Comparison of ENCODE assay signal across 23 cellular contexts in the genomic region with DNA sequence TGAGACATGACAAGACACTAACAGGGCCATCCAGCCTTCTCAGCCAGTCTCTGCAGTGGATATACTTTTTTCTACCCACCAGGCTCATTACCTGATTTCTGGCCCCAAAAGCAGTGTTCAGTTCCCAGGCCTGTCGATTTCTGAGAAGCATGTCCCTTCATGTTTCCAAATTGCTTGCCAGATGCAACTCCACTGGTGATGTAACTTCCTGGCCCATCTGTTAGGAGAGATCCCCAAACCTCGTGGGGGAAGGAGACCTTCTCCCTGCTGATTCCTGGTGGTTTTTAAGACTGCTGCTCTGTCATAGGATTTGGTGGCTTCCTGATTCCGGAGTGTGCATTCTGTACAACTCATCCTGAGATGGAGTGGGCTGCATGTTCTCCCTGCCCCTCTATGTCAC. TPM values are rescaled to one million over a fixed set of nuclear protein-coding genes. Genes with fewer than 3 reads are reported as not detected.
DNase-seq lines count a peak whose midpoint lies in the region; TF ChIP-seq lines count a peak whose summit lies in the region.
"Had no signal": no experiment of that assay in that cellular context is flagged by ENCODE, and none has a peak within 500 bp of the region (broad histone marks: within the 10 kb centered on the region; RNA-seq: fewer than 3 reads in every experiment).

No MANE protein-coding gene starts in this region.

- H3K27ac ChIP-seq in breast epithelium (peak overlapping the region in 1 of 2 donors; percentile 43), esophagus squamous epithelium (peak overlapping the region in 3 of 4 donors; percentile 11 to 37 (median 35)), neutrophil (peak overlapping the region; percentile 41), endodermal cell (ENCODE audit: low read depth, low read length) (no peak overlapping the region), mesendoderm (ENCODE audit: low read depth, low read length) (no peak overlapping the region)
- H3K27ac ChIP-seq: coronary artery, thoracic aorta, VCaP had no signal

- H3K4me1 Mint-ChIP-seq in MCF 10A (ENCODE audit: insufficient read depth, unreplicated experiment) (peaks cover 25% of the 10 kb centered on the region), endodermal cell (peaks cover 6% of the 10 kb centered on the region)
- H3K4me1 Mint-ChIP-seq: CD4-positive, CD25-positive, alpha-beta regulatory T cell had no signal

- H4K5ac ChIP-seq in mesendoderm (ENCODE audit: low read length) = no peak overlapping the region

- no peak overlapping the region for H3K4ac ChIP-seq in mesendoderm (ENCODE audit: low read depth, low read length)

- H3K4me1 ChIP-seq in breast epithelium (peaks cover 0 to 5% of the 10 kb centered on the region in 2 donors), esophagus squamous epithelium (peaks cover 14 to 48% (median 23%) of the 10 kb centered on the region in 3 donors), neutrophil (ENCODE audit: control insufficient read depth in 1 of 2, insufficient read depth in 1 of 2, low read depth in 1 of 2, low read length in 1 of 2) (peaks cover 5 to 6% of the 10 kb centered on the region in 2 experiments), endodermal cell (ENCODE audit: control insufficient read depth, insufficient read depth, low read length) (no peaks in the 10 kb centered on the region), mesendoderm (ENCODE audit: control insufficient read depth, low read depth, low read length) (no peaks in the 10 kb centered on the region)

- H3K4me2 ChIP-seq in mesendoderm (ENCODE audit: low read length) = no peak overlapping the region

- no peak overlapping the region for H4K8ac ChIP-seq in mesendoderm (ENCODE audit: low read depth, low read length)

- no peaks in the 10 kb centered on the region for H3K79me2 ChIP-seq in mesendoderm (ENCODE audit: control insufficient read depth, insufficient read depth, low read length)

- H3K9me3 Mint-ChIP-seq in MCF 10A (ENCODE audit: unreplicated experiment) (no peaks in the 10 kb centered on the region), endodermal cell (no peaks in the 10 kb centered on the region)
- H3K9me3 Mint-ChIP-seq: activated naive CD4-positive, alpha-beta T cell treated with anti-CD3 and anti-CD28 coated beads, Interleukin-2, amount 50 U/mL, for 72 hours; CD4-positive, CD25-positive, alpha-beta regulatory T cell; IgD-negative memory B cell; T-cell had no signal

- intact Hi-C loops in MCF 10A (cut with micrococcal nuclease) = no loop called here
- intact Hi-C loops in breast epithelium (cut with DNase I; ENCODE audit: low total_unique reads) = no loop called here
- intact Hi-C loops in esophagus squamous epithelium (cut with DNase I) = no loop called here

- no TSS peak for BruUV-seq in MCF 10A (replicated peaks; lab: Mats Ljungman, UMichigan)

- TF ChIP-seq CTCF in MCF 10A (IDR thresholded peaks at IDR 0.05; ENCODE audit: unreplicated experiment) (no peak), breast epithelium (IDR thresholded peaks at IDR 0.05) (no peak), esophagus squamous epithelium (IDR thresholded peaks at IDR 0.05) (no peak), neutrophil (IDR thresholded peaks at IDR 0.05) (no peak), endodermal cell (conservative IDR thresholded peaks at IDR 0.05) (no peak)

- H3K4me3 ChIP-seq in breast epithelium (no peak overlapping the region), esophagus squamous epithelium (no peak overlapping the region), neutrophil (ENCODE audit: low read depth in 1 of 2, low read length in 1 of 2) (no peak overlapping the region), endodermal cell (ENCODE audit: low read length) (no peak overlapping the region), mesendoderm (ENCODE audit: low read length) (no peak overlapping the region)
- H3K4me3 ChIP-seq: coronary artery, thoracic aorta had no signal

- no peak overlapping the region for H3K56ac ChIP-seq in mesendoderm (ENCODE audit: low read length)

- no peak overlapping the region for H2BK120ac ChIP-seq in mesendoderm (ENCODE audit: low read depth, low read length)

- no peak overlapping the region for H2AK5ac ChIP-seq in mesendoderm (ENCODE audit: low read length)

- CTCF ChIA-PET in MCF 10A (lab: Yijun Ruan, JAX) = interaction anchor here (0.8 kb wide), 1 partner anchor 13 kb away, joined by 3 read pairs; no protein-coding TSS in a partner anchor

- H3K27me3 ChIP-seq in breast epithelium (no peaks in the 10 kb centered on the region), esophagus squamous epithelium (no peaks in the 10 kb centered on the region), neutrophil (no peaks in the 10 kb centered on the region), endodermal cell (ENCODE audit: control insufficient read depth, insufficient read depth, low read length, poor library complexity, severe bottlenecking) (no peaks in the 10 kb centered on the region), mesendoderm (ENCODE audit: insufficient read depth, low read length, poor library complexity) (no peaks in the 10 kb centered on the region)

- WGBS in esophagus squamous epithelium, 2 donors = 26 to 42% methylated on average over 3 of the region's 3 CpGs
- 93 to 97% methylated on average over 3 of the region's 3 CpGs for WGBS in endodermal cell (ENCODE audit: insufficient coverage in 1 of 2, insufficient read length in 1 of 2), 2 experiments
- no CpG with 5 or more reads among the region's 3 CpGs for WGBS in mesendoderm (ENCODE audit: extremely low coverage, insufficient coverage, low lambda C conversion rate)

- H3K9ac ChIP-seq in endodermal cell (ENCODE audit: extremely low read depth, low read length, poor library complexity, severe bottlenecking) (no peak overlapping the region), mesendoderm (ENCODE audit: low read length) (no peak overlapping the region)

- TF ChIP-seq POLR2A in breast epithelium (IDR thresholded peaks at IDR 0.05) (no peak), esophagus squamous epithelium (IDR thresholded peaks at IDR 0.05) (no peak)

- H3K23ac ChIP-seq in mesendoderm (ENCODE audit: low read length) = no peak overlapping the region

- POLR2A ChIA-PET in MCF 10A (lab: Yijun Ruan, JAX) = interaction anchor here (0.7 to 1.9 kb wide), 2 partner anchors 10 to 153 kb away, joined by 3 to 6 read pairs; no protein-coding TSS in a partner anchor

- H3K27me3 Mint-ChIP-seq in MCF 10A (ENCODE audit: insufficient read depth, unreplicated experiment) (no peaks in the 10 kb centered on the region), endodermal cell (ENCODE audit: insufficient read depth) (no peaks in the 10 kb centered on the region)
- H3K27me3 Mint-ChIP-seq: CD4-positive, CD25-positive, alpha-beta regulatory T cell; IgD-negative memory B cell; T-cell had no signal

- H3K36me3 ChIP-seq in breast epithelium (no peaks in the 10 kb centered on the region), esophagus squamous epithelium (peaks cover 0 to 63% (median 9%) of the 10 kb centered on the region in 3 donors), neutrophil (peaks cover 89% of the 10 kb centered on the region), endodermal cell (ENCODE audit: control insufficient read depth, insufficient read depth, low read length) (no peaks in the 10 kb centered on the region), mesendoderm (ENCODE audit: control insufficient read depth, insufficient read depth, low read length) (no peaks in the 10 kb centered on the region)
- H3K36me3 ChIP-seq: thoracic aorta had no signal

- H3K18ac ChIP-seq in mesendoderm (ENCODE audit: low read length) = no peak overlapping the region

- H3K4me3 Mint-ChIP-seq in MCF 10A (ENCODE audit: unreplicated experiment) = no peak overlapping the region
- no peak overlapping the region for H3K4me3 Mint-ChIP-seq in endodermal cell
- H3K4me3 Mint-ChIP-seq: CD4-positive, CD25-positive, alpha-beta regulatory T cell; IgD-negative memory B cell; T-cell had no signal

- peak overlapping the region; percentile 68 for H3K27ac Mint-ChIP-seq in MCF 10A (ENCODE audit: low read depth, unreplicated experiment)
- no peak overlapping the region for H3K27ac Mint-ChIP-seq in endodermal cell
- H3K27ac Mint-ChIP-seq: T-cell had no signal

- DNase-seq in MCF 10A (ENCODE audit: unreplicated experiment) (peak; percentile 73), breast epithelium (ENCODE audit: low spot score in 2 of 2) (no peak), MV-4-11 (lab: John Stamatoyannopoulos, UW) (peak; percentile 37), esophagus squamous epithelium (lab: John Stamatoyannopoulos, UW) (no peak), endodermal cell (no peak), mesendoderm (no peak), hepatic stellate cell (ENCODE audit: low spot score) (no peak)
- DNase-seq: activated CD4-positive, alpha-beta T cell treated with anti-CD3 and anti-CD28 coated beads, Interleukin-2, amount 50 U/mL, for 1 hour; CD4-positive, CD25-positive, alpha-beta regulatory T cell; DMS153; GDM1; NCI-H2081; NCI-H524 treated with DMSO at 0.1 percent for 48 hours; retina; SHP77 treated with DMSO at 0.1 percent for 48 hours; stimulated activated CD4-positive, alpha-beta T cell treated with anti-CD3 and anti-CD28 coated beads, Interleukin-15, amount 100 ng/mL, for 24 hours; T-cell had no signal

- H3K79me1 ChIP-seq in mesendoderm (ENCODE audit: low read length) = no peaks in the 10 kb centered on the region

- H3K9me3 ChIP-seq in breast epithelium = no peaks in the 10 kb centered on the region
- H3K9me3 ChIP-seq in esophagus squamous epithelium = no peaks in the 10 kb centered on the region
- H3K9me3 ChIP-seq in neutrophil = no peaks in the 10 kb centered on the region
- no peaks in the 10 kb centered on the region for H3K9me3 ChIP-seq in endodermal cell (ENCODE audit: control insufficient read depth, low read length)
- H3K9me3 ChIP-seq: thoracic aorta had no signal

- H3K36me3 Mint-ChIP-seq in MCF 10A (ENCODE audit: insufficient read depth, unreplicated experiment) = peaks cover 71% of the 10 kb centered on the region
- H3K36me3 Mint-ChIP-seq in endodermal cell (ENCODE audit: low read depth) = peaks cover 4% of the 10 kb centered on the region

- H2BK5ac ChIP-seq in mesendoderm (ENCODE audit: low read length) = no peak overlapping the region

- H2BK15ac ChIP-seq in mesendoderm (replicated peaks; ENCODE audit: low read depth) = no peak overlapping the region

RNA-seq across cellular contexts. Expression of a gene that starts 31.6 kb away (rescaled TPM):
- total RNA-seq in MCF 10A (2022) (62.9 and 67.3 TPM in 2 replicates), breast epithelium (10 to 100 TPM; 25.6 to 37.0 (median 33.4) TPM), esophagus squamous epithelium (10 to 100 TPM; 40.3 to 70.3 (median 46.2) TPM), endodermal cell (10 to 100 TPM; 33.4 to 39.6 TPM)
- polyA plus RNA-seq in endodermal cell (2013, experiment 1 of 2) = 24.1 TPM
- polyA plus RNA-seq in endodermal cell (2013, experiment 2 of 2) = 24.6 TPM
- 34.9 TPM for polyA plus RNA-seq in mesendoderm (2013, experiment 1 of 2)
- polyA plus RNA-seq in mesendoderm (2013, experiment 2 of 2) = 36.3 TPM

RNA-seq across cellular contexts. Expression of a gene that starts 54.5 kb away (rescaled TPM):
- total RNA-seq in MCF 10A (2022) (0.93 and 1.2 TPM in 2 replicates), breast epithelium (1 to 10 TPM; 1.1 to 2.9 (median 1.5) TPM), esophagus squamous epithelium (1 to 10 TPM in 1 of 4 donors, under 1 TPM in 3; 0.22 to 2.8 (median 0.61) TPM), endodermal cell (1 to 10 TPM in 1 of 2 donors, under 1 TPM in 1; 0.33 to 3.1 TPM)
- polyA plus RNA-seq in endodermal cell (2013, experiment 1 of 2) = 0.96 TPM
- 0.83 TPM for polyA plus RNA-seq in endodermal cell (2013, experiment 2 of 2)
- 0.06 TPM for polyA plus RNA-seq in mesendoderm (2013, experiment 1 of 2)
- polyA plus RNA-seq in mesendoderm (2013, experiment 2 of 2) = 0.11 TPM

Comparison
In these comparisons a context has a peak if more than half of its experiments do, and no peak if none do; other contexts are left out.
1. DNase-seq: peak in MCF 10A (single experiment) and MV-4-11 (single experiment); none in breast epithelium (0 of 2), esophagus squamous epithelium (single experiment), endodermal cell (single experiment), mesendoderm (single experiment) and hepatic stellate cell (single experiment).
2. H3K27ac ChIP-seq: peak in esophagus squamous epithelium (3 of 4) and neutrophil (single experiment); none in endodermal cell (single experiment) and mesendoderm (single experiment).